ENCODE assay signal across 1 cellular context in the genomic region with DNA sequence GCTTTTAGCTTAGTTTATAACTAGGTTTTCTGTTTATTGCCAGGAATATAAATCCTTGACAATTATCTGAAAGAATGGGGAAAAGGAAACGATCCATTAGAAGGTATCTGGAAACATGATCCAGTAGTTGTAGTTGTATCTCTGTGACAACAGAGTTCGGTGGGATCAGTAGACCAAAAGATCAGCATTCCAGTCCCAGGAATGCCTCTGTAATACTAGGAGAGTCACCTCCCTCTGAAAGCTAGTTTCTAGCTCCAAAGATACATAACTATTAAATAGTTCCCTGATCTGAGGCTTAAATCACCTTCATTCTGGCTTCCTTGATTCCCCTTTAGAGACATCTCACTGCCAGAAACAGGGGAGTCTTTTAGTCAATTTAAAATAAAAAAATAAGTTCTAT.
TF ChIP-seq lines count a peak whose summit lies in the region.

No MANE protein-coding gene starts in this region.

TF ChIP-seq in IMR-90, 13 proteins besides CTCF, POLR2A, EP300 and RAD21:
- no peak for TF ChIP-seq RFX5 (IDR thresholded peaks at IDR 0.05; ENCODE audit: low read depth, low read length)
- no peak for TF ChIP-seq MAFK (IDR thresholded peaks at IDR 0.05; ENCODE audit: low read depth, low read length)
- TF ChIP-seq MAZ (IDR thresholded peaks at IDR 0.05; ENCODE audit: borderline replicate concordance, low read depth, low read length) = no peak
- TF ChIP-seq RCOR1 (IDR thresholded peaks at IDR 0.05; ENCODE audit: insufficient replicate concordance, low read length) = no peak
- TF ChIP-seq, protein P1, sequence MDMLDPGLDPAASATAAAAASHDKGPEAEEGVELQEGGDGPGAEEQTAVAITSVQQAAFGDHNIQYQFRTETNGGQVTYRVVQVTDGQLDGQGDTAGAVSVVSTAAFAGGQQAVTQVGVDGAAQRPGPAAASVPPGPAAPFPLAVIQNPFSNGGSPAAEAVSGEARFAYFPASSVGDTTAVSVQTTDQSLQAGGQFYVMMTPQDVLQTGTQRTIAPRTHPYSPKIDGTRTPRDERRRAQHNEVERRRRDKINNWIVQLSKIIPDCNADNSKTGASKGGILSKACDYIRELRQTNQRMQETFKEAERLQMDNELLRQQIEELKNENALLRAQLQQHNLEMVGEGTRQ (IDR thresholded peaks at IDR 0.05; ENCODE audit: low read depth, low read length) = no peak
- TF ChIP-seq CEBPB (IDR thresholded peaks at IDR 0.05; ENCODE audit: low read depth, low read length) = no peak
- no peak for TF ChIP-seq FOS (IDR thresholded peaks at IDR 0.05; ENCODE audit: low read depth, low read length)
- no peak for TF ChIP-seq SMC3 (IDR thresholded peaks at IDR 0.05; ENCODE audit: low read depth, low read length)
- TF ChIP-seq BHLHE40 (IDR thresholded peaks at IDR 0.05; ENCODE audit: low read depth, low read length) = no peak
- no peak for TF ChIP-seq MXI1 (IDR thresholded peaks at IDR 0.05; ENCODE audit: borderline replicate concordance, low read depth, low read length)
- TF ChIP-seq, protein P2, sequence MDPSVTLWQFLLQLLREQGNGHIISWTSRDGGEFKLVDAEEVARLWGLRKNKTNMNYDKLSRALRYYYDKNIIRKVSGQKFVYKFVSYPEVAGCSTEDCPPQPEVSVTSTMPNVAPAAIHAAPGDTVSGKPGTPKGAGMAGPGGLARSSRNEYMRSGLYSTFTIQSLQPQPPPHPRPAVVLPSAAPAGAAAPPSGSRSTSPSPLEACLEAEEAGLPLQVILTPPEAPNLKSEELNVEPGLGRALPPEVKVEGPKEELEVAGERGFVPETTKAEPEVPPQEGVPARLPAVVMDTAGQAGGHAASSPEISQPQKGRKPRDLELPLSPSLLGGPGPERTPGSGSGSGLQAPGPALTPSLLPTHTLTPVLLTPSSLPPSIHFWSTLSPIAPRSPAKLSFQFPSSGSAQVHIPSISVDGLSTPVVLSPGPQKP (IDR thresholded peaks at IDR 0.05; ENCODE audit: borderline replicate concordance, low read depth, low read length) = no peak
- TF ChIP-seq CHD1 (IDR thresholded peaks at IDR 0.05; ENCODE audit: low read depth, low read length) = no peak
- no peak for TF ChIP-seq NFE2L2 (IDR thresholded peaks at IDR 0.05; ENCODE audit: low read depth, low read length)
